In genomic region chr14:93114713-93115068, GRCh38 we compare ENCODE assay signal across 8 cellular contexts.
DNase-seq lines count a peak whose midpoint lies in the region; ATAC-seq and TF ChIP-seq lines count a peak whose summit lies in the region.

No MANE protein-coding gene starts in this region.

- no peak for ATAC-seq in GM19463 (IDR thresholded peaks at IDR 0.05; ENCODE audit: unreplicated experiment)

- H3K4me1 ChIP-seq in muscle layer of duodenum (ENCODE audit: control insufficient read depth in 1 of 2, insufficient read depth in 2 of 2, low read length in 2 of 2): peaks cover 19 to 26% of the 10 kb centered on the region in 2 donors

- peak overlapping the region; percentile 46 for H3K27ac ChIP-seq in muscle layer of duodenum (ENCODE audit: low read length)

- no peaks in the 10 kb centered on the region for H3K9me3 ChIP-seq in muscle layer of duodenum (ENCODE audit: control insufficient read depth in 1 of 2, low read length in 2 of 2)

- H3K4me1 Mint-ChIP-seq in dendritic cell treated with granulocyte-macrophage colony-stimulating factor and Interleukin-4, amounts not matched to agents 40 ng/mL and 50 ng/mL, for 4 days (ENCODE audit: low read depth): peaks cover 70% of the 10 kb centered on the region

- H3K27me3 Mint-ChIP-seq in dendritic cell treated with granulocyte-macrophage colony-stimulating factor and Interleukin-4, amounts not matched to agents 40 ng/mL and 50 ng/mL, for 4 days: no peaks in the 10 kb centered on the region

- intact Hi-C loops in dendritic cell treated with granulocyte-macrophage colony-stimulating factor and Interleukin-4, amounts not matched to agents 40 ng/mL and 50 ng/mL, for 4 days (cut with micrococcal nuclease): loop anchor here (1.0 to 2.0 kb wide), 2 partner anchors 25 to 162 kb away; no protein-coding TSS in a partner anchor

- peak overlapping the region; percentile 73 for H3K4me3 ChIP-seq in GM12875 (ENCODE audit: low read depth, low read length)
- H3K4me3 ChIP-seq in LNCaP clone FGC (ENCODE audit: low read depth, low read length): peak overlapping the region; percentile 74
- H3K4me3 ChIP-seq in muscle layer of duodenum (ENCODE audit: low read depth in 1 of 2, low read length in 2 of 2): peak overlapping the region; percentile 63 to 84

- H3K36me3 ChIP-seq in muscle layer of duodenum (ENCODE audit: control insufficient read depth in 1 of 2, insufficient read depth in 2 of 2, low read length in 2 of 2): no peaks in the 10 kb centered on the region

- H3K9me3 Mint-ChIP-seq in dendritic cell treated with granulocyte-macrophage colony-stimulating factor and Interleukin-4, amounts not matched to agents 40 ng/mL and 50 ng/mL, for 4 days: no peaks in the 10 kb centered on the region

- no peaks in the 10 kb centered on the region for H3K27me3 ChIP-seq in muscle layer of duodenum (ENCODE audit: low read depth, low read length)

- DNase-seq in LNCaP clone FGC (ENCODE audit: low read depth) (no peak), NCI-H2107 treated with DMSO at 0.1 percent for 48 hours (lab: John Stamatoyannopoulos, UW; ENCODE audit: unreplicated experiment) (no peak), retina (no peak), 8988T (no peak)

- TF ChIP-seq CTCF in GM12875 (IDR thresholded peaks at IDR 0.05; ENCODE audit: borderline replicate concordance, insufficient read depth, low read depth, low read length): no peak
- TF ChIP-seq CTCF in LNCaP clone FGC (IDR thresholded peaks at IDR 0.05; ENCODE audit: control insufficient read depth, extremely low read depth, insufficient read depth): no peak; the same call in 1 of the 2 replicates

- peak overlapping the region; percentile 86 for H3K27ac Mint-ChIP-seq in dendritic cell treated with granulocyte-macrophage colony-stimulating factor and Interleukin-4, amounts not matched to agents 40 ng/mL and 50 ng/mL, for 4 days

- H3K4me3 Mint-ChIP-seq in dendritic cell treated with granulocyte-macrophage colony-stimulating factor and Interleukin-4, amounts not matched to agents 40 ng/mL and 50 ng/mL, for 4 days: peak overlapping the region; percentile 83

- H3K36me3 Mint-ChIP-seq in dendritic cell treated with granulocyte-macrophage colony-stimulating factor and Interleukin-4, amounts not matched to agents 40 ng/mL and 50 ng/mL, for 4 days (ENCODE audit: low read depth): peaks cover 12% of the 10 kb centered on the region
